In the genomic region with DNA sequence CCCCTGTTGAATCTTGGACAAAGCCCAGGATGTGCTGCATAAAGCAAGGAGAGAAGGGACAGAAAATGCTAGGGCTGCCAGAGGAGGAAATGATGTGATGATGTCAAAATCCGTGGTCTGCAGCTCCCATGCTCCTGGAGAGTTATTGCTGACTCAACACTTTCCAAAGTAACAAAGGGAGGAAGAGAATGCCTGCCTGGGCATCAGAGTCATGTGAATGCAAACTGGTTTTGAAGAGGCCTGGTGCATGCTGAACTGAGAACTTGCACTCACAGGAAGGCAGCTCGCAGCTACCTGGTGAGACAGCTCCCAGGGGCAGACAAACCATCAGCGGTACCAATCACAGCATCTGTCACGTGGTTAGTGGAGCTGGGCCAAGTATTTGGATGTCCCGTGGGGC, we compare ENCODE assay signal across 1 cellular context.
TF ChIP-seq lines count a peak whose summit lies in the region.

No MANE protein-coding gene starts in this region.

TF ChIP-seq in HepG2, 621 proteins besides CTCF, POLR2A, EP300 and RAD21:
- TF ChIP-seq GATA4 (IDR thresholded peaks at IDR 0.05; ENCODE audit: borderline replicate concordance, low read depth) (no peak), RFX5 (IDR thresholded peaks at IDR 0.05; ENCODE audit: low read depth, low read length) (peak; percentile 43; the same call in 1 of the 2 replicates), ZNF674 (CRISPR knock-in tag; IDR thresholded peaks at IDR 0.05; ENCODE audit: low read depth) (no peak), ZNF572 (CRISPR knock-in tag; IDR thresholded peaks at IDR 0.05) (no peak), RFXAP (CRISPR knock-in tag; IDR thresholded peaks at IDR 0.05; ENCODE audit: borderline replicate concordance) (no peak), ZNF205 (CRISPR knock-in tag; IDR thresholded peaks at IDR 0.05) (no peak), RORA (CRISPR knock-in tag; IDR thresholded peaks at IDR 0.05) (no peak), MAFG (CRISPR knock-in tag; IDR thresholded peaks at IDR 0.05) (peak; percentile 76), FOXA1 (IDR thresholded peaks at IDR 0.05) (no peak), FOXA1 (CRISPR knock-in tag; IDR thresholded peaks at IDR 0.05) (no peak), BRD4 (CRISPR knock-in tag; IDR thresholded peaks at IDR 0.05) (no peak), ZNF251 (CRISPR knock-in tag; IDR thresholded peaks at IDR 0.05) (no peak), GTF2F1 (IDR thresholded peaks at IDR 0.05; ENCODE audit: low read length) (no peak), MAFK (conservative IDR thresholded peaks at IDR 0.05 in 1 of 2, IDR thresholded peaks at IDR 0.05 in 1 of 2; ENCODE audit: low read length in 2 of 2) (peak; percentile 100), MAFF (IDR thresholded peaks at IDR 0.05; ENCODE audit: low read depth, low read length) (peak; percentile 100)
- TF ChIP-seq, protein P1, sequence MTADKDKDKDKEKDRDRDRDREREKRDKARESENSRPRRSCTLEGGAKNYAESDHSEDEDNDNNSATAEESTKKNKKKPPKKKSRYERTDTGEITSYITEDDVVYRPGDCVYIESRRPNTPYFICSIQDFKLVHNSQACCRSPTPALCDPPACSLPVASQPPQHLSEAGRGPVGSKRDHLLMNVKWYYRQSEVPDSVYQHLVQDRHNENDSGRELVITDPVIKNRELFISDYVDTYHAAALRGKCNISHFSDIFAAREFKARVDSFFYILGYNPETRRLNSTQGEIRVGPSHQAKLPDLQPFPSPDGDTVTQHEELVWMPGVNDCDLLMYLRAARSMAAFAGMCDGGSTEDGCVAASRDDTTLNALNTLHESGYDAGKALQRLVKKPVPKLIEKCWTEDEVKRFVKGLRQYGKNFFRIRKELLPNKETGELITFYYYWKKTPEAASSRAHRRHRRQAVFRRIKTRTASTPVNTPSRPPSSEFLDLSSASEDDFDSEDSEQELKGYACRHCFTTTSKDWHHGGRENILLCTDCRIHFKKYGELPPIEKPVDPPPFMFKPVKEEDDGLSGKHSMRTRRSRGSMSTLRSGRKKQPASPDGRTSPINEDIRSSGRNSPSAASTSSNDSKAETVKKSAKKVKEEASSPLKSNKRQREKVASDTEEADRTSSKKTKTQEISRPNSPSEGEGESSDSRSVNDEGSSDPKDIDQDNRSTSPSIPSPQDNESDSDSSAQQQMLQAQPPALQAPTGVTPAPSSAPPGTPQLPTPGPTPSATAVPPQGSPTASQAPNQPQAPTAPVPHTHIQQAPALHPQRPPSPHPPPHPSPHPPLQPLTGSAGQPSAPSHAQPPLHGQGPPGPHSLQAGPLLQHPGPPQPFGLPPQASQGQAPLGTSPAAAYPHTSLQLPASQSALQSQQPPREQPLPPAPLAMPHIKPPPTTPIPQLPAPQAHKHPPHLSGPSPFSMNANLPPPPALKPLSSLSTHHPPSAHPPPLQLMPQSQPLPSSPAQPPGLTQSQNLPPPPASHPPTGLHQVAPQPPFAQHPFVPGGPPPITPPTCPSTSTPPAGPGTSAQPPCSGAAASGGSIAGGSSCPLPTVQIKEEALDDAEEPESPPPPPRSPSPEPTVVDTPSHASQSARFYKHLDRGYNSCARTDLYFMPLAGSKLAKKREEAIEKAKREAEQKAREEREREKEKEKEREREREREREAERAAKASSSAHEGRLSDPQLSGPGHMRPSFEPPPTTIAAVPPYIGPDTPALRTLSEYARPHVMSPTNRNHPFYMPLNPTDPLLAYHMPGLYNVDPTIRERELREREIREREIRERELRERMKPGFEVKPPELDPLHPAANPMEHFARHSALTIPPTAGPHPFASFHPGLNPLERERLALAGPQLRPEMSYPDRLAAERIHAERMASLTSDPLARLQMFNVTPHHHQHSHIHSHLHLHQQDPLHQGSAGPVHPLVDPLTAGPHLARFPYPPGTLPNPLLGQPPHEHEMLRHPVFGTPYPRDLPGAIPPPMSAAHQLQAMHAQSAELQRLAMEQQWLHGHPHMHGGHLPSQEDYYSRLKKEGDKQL (CRISPR knock-in tag; IDR thresholded peaks at IDR 0.05; ENCODE audit: low read depth): no peak
